Comparison of ENCODE assay signal across 15 cellular contexts in the genomic region with DNA sequence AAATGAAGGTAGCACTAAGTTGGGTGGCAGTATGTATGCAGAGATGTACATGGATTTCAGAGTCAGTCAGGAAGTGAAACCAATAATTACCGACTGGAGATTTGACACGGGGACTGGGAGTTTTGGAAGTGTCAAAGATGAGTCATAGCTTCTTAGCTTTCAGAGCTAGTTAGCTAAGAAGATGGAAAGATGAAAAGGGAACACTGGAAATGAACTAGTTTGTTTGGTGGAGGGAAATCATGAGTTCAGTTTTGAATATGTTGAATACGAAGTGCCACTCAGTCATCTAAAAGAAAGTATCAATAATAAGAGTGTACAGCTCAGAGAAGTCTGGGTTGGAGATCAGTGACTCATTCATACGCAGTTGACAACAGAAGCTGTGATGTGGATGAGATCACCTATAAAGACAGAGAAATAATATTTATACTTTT. TPM values are rescaled to one million over a fixed set of nuclear protein-coding genes. Genes with fewer than 3 reads are reported as not detected.
DNase-seq lines count a peak whose midpoint lies in the region; TF ChIP-seq lines count a peak whose summit lies in the region.
"Had no signal": no experiment of that assay in that cellular context is flagged by ENCODE, and none has a peak within 500 bp of the region (broad histone marks: within the 10 kb centered on the region; RNA-seq: fewer than 3 reads in every experiment).

No MANE protein-coding gene starts in this region.

- H3K4me2 ChIP-seq in skeletal muscle satellite cell (ENCODE audit: low read length) = peak overlapping the region; percentile 5
- H3K4me2 ChIP-seq: PC-9 had no signal

- H3K9me3 Mint-ChIP-seq in activated CD4-positive, alpha-beta T cell treated with anti-CD3 and anti-CD28 coated beads, Interleukin-2, amount 10 ng/mL, durations not matched to agents 24 days and 14 days = no peaks in the 10 kb centered on the region
- no peaks in the 10 kb centered on the region for H3K9me3 Mint-ChIP-seq in glutamatergic neuron (ENCODE audit: unreplicated experiment)

- peaks cover 40% of the 10 kb centered on the region for H3K36me3 ChIP-seq in skeletal muscle satellite cell (ENCODE audit: insufficient read depth, low read length)

- peak overlapping the region; percentile 11 for H3K27ac ChIP-seq in caudate nucleus (ENCODE audit: low read depth, low read length)
- H3K27ac ChIP-seq: adrenal gland, PC-9, VCaP had no signal

- H3K4me1 ChIP-seq in skeletal muscle satellite cell (ENCODE audit: control insufficient read depth, insufficient read depth, low read length) = peaks cover 19% of the 10 kb centered on the region

- intact Hi-C loops in activated CD4-positive, alpha-beta T cell treated with anti-CD3 and anti-CD28 coated beads, Interleukin-2, amount 10 ng/mL, durations not matched to agents 24 days and 14 days (cut with micrococcal nuclease) = no loop called here

- no peak overlapping the region for H3K9ac ChIP-seq in skeletal muscle satellite cell (ENCODE audit: low read depth, low read length)

- DNase-seq in activated CD4-positive, alpha-beta T cell treated with anti-CD3 and anti-CD28 coated beads, Interleukin-2, amount 10 ng/mL, durations not matched to agents 24 days and 14 days = no peak
- no peak for DNase-seq in activated CD4-positive, alpha-beta T cell treated with anti-CD3 and anti-CD28 coated beads for 48 hours
- peak; percentile 90 for DNase-seq in MV-4-11 (lab: John Stamatoyannopoulos, UW)
- DNase-seq in caudate nucleus (lab: John Stamatoyannopoulos, UW) = peak in 1 of 61 donors; percentile 35
- DNase-seq in glutamatergic neuron = no peak
- no peak for DNase-seq in GM19238 (ENCODE audit: insufficient read length, low spot score)
- no peak for DNase-seq in GM10266 (ENCODE audit: extremely low spot score)
- DNase-seq: adrenal gland; kidney glomerular epithelial cell; NCI-H2029; occipital lobe; PC-9; stimulated activated CD4-positive, alpha-beta T cell treated with anti-CD3 and anti-CD28 coated beads, Interleukin-1b, Interleukin-23, amount 100 ng/mL, for 48 hours had no signal

- H3K36me3 Mint-ChIP-seq in activated CD4-positive, alpha-beta T cell treated with anti-CD3 and anti-CD28 coated beads, Interleukin-2, amount 10 ng/mL, durations not matched to agents 24 days and 14 days (ENCODE audit: low read depth) = peaks cover 55% of the 10 kb centered on the region
- no peaks in the 10 kb centered on the region for H3K36me3 Mint-ChIP-seq in glutamatergic neuron (ENCODE audit: unreplicated experiment)

- H3K27ac Mint-ChIP-seq in activated CD4-positive, alpha-beta T cell treated with anti-CD3 and anti-CD28 coated beads, Interleukin-2, amount 10 ng/mL, durations not matched to agents 24 days and 14 days = peak overlapping the region; percentile 68
- no peak overlapping the region for H3K27ac Mint-ChIP-seq in glutamatergic neuron (ENCODE audit: unreplicated experiment)

- TF ChIP-seq CTCF in glutamatergic neuron (IDR thresholded peaks at IDR 0.05; ENCODE audit: partially characterized antibody, unreplicated experiment) (no peak), GM10266 (IDR thresholded peaks at IDR 0.05; ENCODE audit: control insufficient read depth, insufficient read depth, low read depth, missing control alignments) (no peak)

- no peaks in the 10 kb centered on the region for H3K9me3 ChIP-seq in skeletal muscle satellite cell (replicated peaks; ENCODE audit: low read length)
- H3K9me3 ChIP-seq: adrenal gland had no signal

- H3K4me3 ChIP-seq in skeletal muscle satellite cell (ENCODE audit: low read length) = no peak overlapping the region
- H3K4me3 ChIP-seq: adrenal gland, PC-9 had no signal

- H3K27me3 ChIP-seq in skeletal muscle satellite cell (ENCODE audit: control insufficient read depth, insufficient read depth, low read length) = no peaks in the 10 kb centered on the region
- H3K27me3 ChIP-seq: adrenal gland had no signal

- H3K4me3 Mint-ChIP-seq in activated CD4-positive, alpha-beta T cell treated with anti-CD3 and anti-CD28 coated beads, Interleukin-2, amount 10 ng/mL, durations not matched to agents 24 days and 14 days = peak overlapping the region; percentile 0
- no peak overlapping the region for H3K4me3 Mint-ChIP-seq in glutamatergic neuron (ENCODE audit: unreplicated experiment)

- no peaks in the 10 kb centered on the region for H3K27me3 Mint-ChIP-seq in activated CD4-positive, alpha-beta T cell treated with anti-CD3 and anti-CD28 coated beads, Interleukin-2, amount 10 ng/mL, durations not matched to agents 24 days and 14 days
- H3K27me3 Mint-ChIP-seq in glutamatergic neuron (ENCODE audit: unreplicated experiment) = no peaks in the 10 kb centered on the region

- peaks cover 31% of the 10 kb centered on the region for H3K4me1 Mint-ChIP-seq in activated CD4-positive, alpha-beta T cell treated with anti-CD3 and anti-CD28 coated beads, Interleukin-2, amount 10 ng/mL, durations not matched to agents 24 days and 14 days
- no peaks in the 10 kb centered on the region for H3K4me1 Mint-ChIP-seq in glutamatergic neuron (ENCODE audit: low read depth, unreplicated experiment)

RNA-seq across cellular contexts. Expression of a gene that starts 7.5 kb away (rescaled TPM):
- 32.8 and 34.5 TPM in 2 replicates for total RNA-seq in activated CD4-positive, alpha-beta T cell treated with anti-CD3 and anti-CD28 coated beads, Interleukin-2, amount 10 ng/mL, durations not matched to agents 24 days and 14 days
- 9.8 and 14.2 TPM in 2 replicates for total RNA-seq in skeletal muscle satellite cell (2012; rRNA removed)
- total RNA-seq in glutamatergic neuron (ENCODE audit: unreplicated experiment) = 16.1 TPM

RNA-seq across cellular contexts. Expression of a gene that starts 7.6 kb away (rescaled TPM):
- 32.3 and 32.8 TPM in 2 replicates for total RNA-seq in activated CD4-positive, alpha-beta T cell treated with anti-CD3 and anti-CD28 coated beads, Interleukin-2, amount 10 ng/mL, durations not matched to agents 24 days and 14 days
- total RNA-seq in skeletal muscle satellite cell (2012; rRNA removed) = 12.7 and 15.5 TPM in 2 replicates
- total RNA-seq in glutamatergic neuron (ENCODE audit: unreplicated experiment) = 51.2 TPM
